ENCODE assay signal across 8 cellular contexts in genomic region chr3:134485075-134485536, GRCh38. TPM values are rescaled to one million over a fixed set of nuclear protein-coding genes. Genes with fewer than 3 reads are reported as not detected.
DNase-seq lines count a peak whose midpoint lies in the region; ATAC-seq, FAIRE-seq and TF ChIP-seq lines count a peak whose summit lies in the region.

No MANE protein-coding gene starts in this region.

- intact Hi-C loops in activated CD4-positive, alpha-beta T cell treated with anti-CD3 and anti-CD28 coated beads, Interleukin-2, amount 10 ng/mL, durations not matched to agents 24 days and 14 days (cut with micrococcal nuclease), result loop anchor here (5.0 to 10.0 kb wide), 5 partner anchors 320 to 1040 kb away; partner anchors contain the start of genes CDV3 and TOPBP1
- intact Hi-C loops in MCF 10A (cut with micrococcal nuclease), result no loop called here
- intact Hi-C loops in left colon (cut with DNase I, micrococcal nuclease), result no loop called here

- H3K4me3 ChIP-seq in HEK293 (ENCODE audit: low read depth, low read length) (peak overlapping the region; percentile 60), thoracic aorta (peak overlapping the region; percentile 99)

- H3K36me3 ChIP-seq in HEK293 (ENCODE audit: control insufficient read depth in 2 of 2, insufficient read depth in 1 of 2, low read length in 2 of 2) (peaks cover 0 to 36% of the 10 kb centered on the region in 2 experiments; a peak in 1 of 3 replicates), thoracic aorta (peaks cover 12% of the 10 kb centered on the region)

- no peak for DNase-seq in activated CD4-positive, alpha-beta T cell treated with anti-CD3 and anti-CD28 coated beads, Interleukin-2, amount 10 ng/mL, durations not matched to agents 24 days and 14 days
- no peak for DNase-seq in activated CD4-positive, alpha-beta T cell treated with anti-CD3 and anti-CD28 coated beads for 4 hours
- DNase-seq in NCI-H2029 treated with DMSO at 0.1 percent for 48 hours (lab: John Stamatoyannopoulos, UW) (peak; percentile 31), MCF 10A (ENCODE audit: unreplicated experiment) (peak; percentile 31), left colon (peak; percentile 34 to 51), thoracic aorta (ENCODE audit: low spot score) (no peak), H54 (ENCODE audit: insufficient read length, low spot score) (no peak)

- POLR2A ChIA-PET in HEK293 (lab: Yijun Ruan, JAX) (interaction anchor here (0.6 to 1.4 kb wide), 3 partner anchors 8 to 179 kb away, joined by 3 to 5 read pairs (median 4); no protein-coding TSS in a partner anchor), MCF 10A (lab: Yijun Ruan, JAX) (interaction anchor here (0.6 to 6.3 kb wide), 28 partner anchors 9 to 1711 kb away, joined by 3 to 77 read pairs (median 5); partner anchors contain the start of genes AMOTL2, CDV3, MSL2 and RYK)

- H3K9me3 ChIP-seq in HEK293 (ENCODE audit: control insufficient read depth, insufficient read depth, low read depth, low read length) (no peaks in the 10 kb centered on the region), thoracic aorta (no peaks in the 10 kb centered on the region)

- H3K4me1 ChIP-seq in HEK293 (ENCODE audit: control insufficient read depth, insufficient read depth, low read length) (no peaks in the 10 kb centered on the region), thoracic aorta (ENCODE audit: control insufficient read depth in 1 of 2, low read depth in 2 of 2) (peaks cover 28 to 57% of the 10 kb centered on the region in 2 donors)

- TF ChIP-seq CTCF in HEK293 (tag by site-specific recombination; IDR thresholded peaks at IDR 0.05) (no peak), MCF 10A (IDR thresholded peaks at IDR 0.05; ENCODE audit: unreplicated experiment) (no peak), thoracic aorta (IDR thresholded peaks at IDR 0.05) (no peak)

- no peak for TF ChIP-seq POLR2A in H54 (IDR thresholded peaks at IDR 0.05; ENCODE audit: low read depth, low read length)

- peaks cover 37% of the 10 kb centered on the region for H3K4me1 Mint-ChIP-seq in activated CD4-positive, alpha-beta T cell treated with anti-CD3 and anti-CD28 coated beads, Interleukin-2, amount 10 ng/mL, durations not matched to agents 24 days and 14 days
- H3K4me1 Mint-ChIP-seq in MCF 10A (ENCODE audit: insufficient read depth, unreplicated experiment), result peaks cover 31% of the 10 kb centered on the region

- BruUV-seq in MCF 10A (replicated peaks; lab: Mats Ljungman, UMichigan), result no TSS peak

- H3K27ac ChIP-seq in HEK293 (ENCODE audit: extremely low read depth, low read depth, low read length) (peak overlapping the region; percentile 89), thoracic aorta (peak overlapping the region; percentile 98 to 100)

- no peak for FAIRE-seq in H54 (lab: Jason Lieb, UNC)

- no peaks in the 10 kb centered on the region for H3K27me3 Mint-ChIP-seq in activated CD4-positive, alpha-beta T cell treated with anti-CD3 and anti-CD28 coated beads, Interleukin-2, amount 10 ng/mL, durations not matched to agents 24 days and 14 days
- H3K27me3 Mint-ChIP-seq in MCF 10A (ENCODE audit: insufficient read depth, unreplicated experiment), result no peaks in the 10 kb centered on the region

- H3K27me3 ChIP-seq in thoracic aorta (replicated peaks; ENCODE audit: insufficient read depth), result no peaks in the 10 kb centered on the region

- H3K9me3 Mint-ChIP-seq in activated CD4-positive, alpha-beta T cell treated with anti-CD3 and anti-CD28 coated beads, Interleukin-2, amount 10 ng/mL, durations not matched to agents 24 days and 14 days, result no peaks in the 10 kb centered on the region
- H3K9me3 Mint-ChIP-seq in MCF 10A (ENCODE audit: unreplicated experiment), result no peaks in the 10 kb centered on the region

- CTCF ChIA-PET in HEK293 (lab: Yijun Ruan, JAX) (interaction anchor here (0.6 to 1.6 kb wide), 5 partner anchors 8 to 1503 kb away, joined by 3 to 6 read pairs (median 4); no protein-coding TSS in a partner anchor), MCF 10A (lab: Yijun Ruan, JAX) (interaction anchor here (0.7 to 16.7 kb wide), 7 partner anchors 10 to 454 kb away, joined by 3 to 449 read pairs (median 5); partner anchors contain the start of gene AMOTL2)

- H3K27ac Mint-ChIP-seq in activated CD4-positive, alpha-beta T cell treated with anti-CD3 and anti-CD28 coated beads, Interleukin-2, amount 10 ng/mL, durations not matched to agents 24 days and 14 days, result peak overlapping the region; percentile 98
- H3K27ac Mint-ChIP-seq in MCF 10A (ENCODE audit: low read depth, unreplicated experiment), result peak overlapping the region; percentile 87

- H3K36me3 Mint-ChIP-seq in activated CD4-positive, alpha-beta T cell treated with anti-CD3 and anti-CD28 coated beads, Interleukin-2, amount 10 ng/mL, durations not matched to agents 24 days and 14 days (ENCODE audit: low read depth), result peaks cover 22% of the 10 kb centered on the region
- H3K36me3 Mint-ChIP-seq in MCF 10A (ENCODE audit: insufficient read depth, unreplicated experiment), result peaks cover 36% of the 10 kb centered on the region

- H3K4me3 Mint-ChIP-seq in activated CD4-positive, alpha-beta T cell treated with anti-CD3 and anti-CD28 coated beads, Interleukin-2, amount 10 ng/mL, durations not matched to agents 24 days and 14 days, result peak overlapping the region; percentile 85
- H3K4me3 Mint-ChIP-seq in MCF 10A (ENCODE audit: unreplicated experiment), result peak overlapping the region; percentile 75

- ATAC-seq in left colon (peak; percentile 27), thoracic aorta (ENCODE audit: insufficient number of reproducible peaks, low FRiP score, low read depth) (no peak)

TF ChIP-seq in HEK293, 187 proteins besides CTCF, POLR2A, EP300 and RAD21:
- no peak for TF ChIP-seq SCRT2 (tag by site-specific recombination; IDR thresholded peaks at IDR 0.05)

RNA-seq across cellular contexts. Expression of gene ANAPC13, which starts 0.7 kb away (rescaled TPM):
- 29.7 and 30.0 TPM in 2 replicates for total RNA-seq in activated CD4-positive, alpha-beta T cell treated with anti-CD3 and anti-CD28 coated beads, Interleukin-2, amount 10 ng/mL, durations not matched to agents 24 days and 14 days
- total RNA-seq in MCF 10A (2022) (61.5 and 78.4 TPM in 2 replicates), left colon (10 to 100 TPM; 30.0 to 34.1 TPM), thoracic aorta (10 to 100 TPM; 52.2 to 66.2 TPM)

RNA-seq across cellular contexts. Expression of gene CEP63, which starts 0.8 kb away (rescaled TPM):
- total RNA-seq in activated CD4-positive, alpha-beta T cell treated with anti-CD3 and anti-CD28 coated beads, Interleukin-2, amount 10 ng/mL, durations not matched to agents 24 days and 14 days, result 18.6 and 20.5 TPM in 2 replicates
- total RNA-seq in MCF 10A (2022), result 37.0 and 40.0 TPM in 2 replicates
- 10 to 100 TPM; 19.7 to 20.5 TPM for total RNA-seq in left colon
- 10 to 100 TPM; 20.4 to 28.3 TPM for total RNA-seq in thoracic aorta

Comparison
In these comparisons a context has a peak if more than half of its experiments do, and no peak if none do; other contexts are left out.
1. DNase-seq: peak in NCI-H2029 treated with DMSO at 0.1 percent for 48 hours (single experiment), MCF 10A (single experiment) and left colon (2 of 2); none in activated CD4-positive, alpha-beta T cell treated with anti-CD3 and anti-CD28 coated beads, Interleukin-2, amount 10 ng/mL, durations not matched to agents 24 days and 14 days (single experiment), activated CD4-positive, alpha-beta T cell treated with anti-CD3 and anti-CD28 coated beads for 4 hours (0 of 2), thoracic aorta (single experiment) and H54 (single experiment).